ENCODE assay signal across 21 cellular contexts in the genomic region with DNA sequence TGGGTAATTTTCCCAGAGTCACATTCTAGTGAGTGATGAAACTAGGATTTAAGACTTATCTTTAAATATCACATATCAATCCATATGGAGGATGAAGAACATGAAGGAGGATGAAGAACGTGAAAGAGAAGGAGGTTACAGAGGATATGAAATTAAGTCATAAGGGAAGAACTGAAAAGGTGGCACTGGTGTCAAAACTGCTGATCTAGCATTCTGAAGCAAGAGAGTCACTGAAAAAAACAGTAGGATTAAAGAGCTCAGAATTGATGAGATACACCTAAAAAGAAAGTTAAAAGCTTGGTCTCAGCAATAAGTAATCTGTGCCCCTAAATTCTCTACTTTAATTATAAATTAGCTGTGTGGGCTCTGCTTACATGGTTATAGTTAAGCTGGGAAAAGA.
A peak's percentile ranks its signal among the peaks of the same experiment; 100 is the strongest.
DNase-seq lines count a peak whose midpoint lies in the region; ATAC-seq, FAIRE-seq and TF ChIP-seq lines count a peak whose summit lies in the region.
"Had no signal": no experiment of that assay in that cellular context is flagged by ENCODE, and none has a peak within 500 bp of the region (broad histone marks: within the 10 kb centered on the region; RNA-seq: fewer than 3 reads in every experiment).

No MANE protein-coding gene starts in this region.

- no peak overlapping the region for H4K5ac ChIP-seq in H1 (ENCODE audit: insufficient read length, low read depth, low read length)

- no peak overlapping the region for H2AFZ ChIP-seq in H1 (ENCODE audit: low read length)

- no peak overlapping the region for H3K18ac ChIP-seq in H1 (ENCODE audit: extremely low read depth, low read length)

- H3K36me3 ChIP-seq in right atrium auricular region (no peaks in the 10 kb centered on the region), H1 (ENCODE audit: control insufficient read depth in 2 of 4, insufficient read depth in 4 of 4, low read length in 3 of 4) (no peaks in the 10 kb centered on the region)

- H3K27me3 ChIP-seq in right atrium auricular region (no peaks in the 10 kb centered on the region), H1 (replicated peaks in 1 of 4; ENCODE audit: control insufficient read depth in 3 of 4, extremely low read depth in 1 of 4, insufficient read depth in 3 of 4, low read length in 3 of 4) (no peaks in the 10 kb centered on the region)

- H3K9ac ChIP-seq in H1 (replicated peaks in 1 of 4; ENCODE audit: extremely low read depth in 1 of 4, low read depth in 3 of 4, low read length in 3 of 4) = no peak overlapping the region

- H4K91ac ChIP-seq in H1 (replicated peaks; ENCODE audit: insufficient read length, low read length) = no peak overlapping the region

- H3K4me2 ChIP-seq in H1 (ENCODE audit: insufficient read depth in 1 of 2, low read depth in 2 of 2, low read length in 2 of 2) = no peak overlapping the region

- WGBS in H1 (ENCODE audit: extremely low coverage in 1 of 2, insufficient coverage in 1 of 2, insufficient read length in 1 of 2, insufficient replicate concordance in 2 of 2, low coverage in 1 of 2, low lambda C conversion rate in 2 of 2, missing lambda C conversion rate in 1 of 2), 2 experiments = 100% methylated on average over 1 of the region's 1 CpG; no CpG with 5 or more reads in 1 of the 2 experiments

- no peaks in the 10 kb centered on the region for H4K20me1 ChIP-seq in H1 (replicated peaks in 1 of 2; ENCODE audit: control insufficient read depth in 1 of 2, insufficient read depth in 2 of 2, low read length in 2 of 2)

- no peaks in the 10 kb centered on the region for H3K79me2 ChIP-seq in H1 (ENCODE audit: control insufficient read depth in 1 of 2, insufficient read depth in 2 of 2, low read length in 2 of 2)

- intact Hi-C loops in Right ventricle myocardium superior (cut with DNase I) = no loop called here

- no peak overlapping the region for H2BK12ac ChIP-seq in H1 (ENCODE audit: low read depth, low read length)

- POLR2A ChIA-PET in H1 (lab: Charles Lee; ENCODE audit: partially characterized antibody) = no interaction called here

- no peak overlapping the region for H2BK20ac ChIP-seq in H1 (ENCODE audit: low read length)

- H2BK120ac ChIP-seq in H1 (replicated peaks; ENCODE audit: low read depth, low read length) = no peak overlapping the region

- TF ChIP-seq CTCF in right atrium auricular region (IDR thresholded peaks at IDR 0.05) (no peak), H1 (IDR thresholded peaks at IDR 0.05; ENCODE audit: control extremely low read depth in 1 of 3, insufficient read depth in 1 of 3, low read depth in 1 of 3, low read length in 3 of 3) (no peak)

- no peak for TF ChIP-seq POLR2A in H1 (IDR thresholded peaks at IDR 0.05; ENCODE audit: control extremely low read depth in 1 of 2, low read depth in 2 of 2, low read length in 2 of 2)

- H3K27ac ChIP-seq in right atrium auricular region (peak overlapping the region; percentile 26 to 42), H1 (ENCODE audit: low read depth, low read length) (no peak overlapping the region)
- H3K27ac ChIP-seq: SK-N-MC had no signal

- no peak for FAIRE-seq in H1 (lab: Jason Lieb, UNC)
- FAIRE-seq: H54 had no signal

- H3K14ac ChIP-seq in H1 (ENCODE audit: insufficient read length) = no peak overlapping the region

- H3K4me3 ChIP-seq in right atrium auricular region (no peak overlapping the region), H1 (ENCODE audit: extremely low read depth in 1 of 4, insufficient read depth in 2 of 4, low read depth in 3 of 4, low read length in 4 of 4) (no peak overlapping the region)
- H3K4me3 ChIP-seq: SK-N-MC had no signal

- H3K23me2 ChIP-seq in H1 (ENCODE audit: low read depth, low read length) = no peaks in the 10 kb centered on the region

- H3K4ac ChIP-seq in H1 (replicated peaks; ENCODE audit: insufficient read length, low read depth, low read length) = no peak overlapping the region

- H2AK5ac ChIP-seq in H1 (ENCODE audit: low read depth, low read length) = no peak overlapping the region

- H2BK15ac ChIP-seq in H1 (ENCODE audit: low read length) = no peak overlapping the region

- TF ChIP-seq EP300 in H1 (IDR thresholded peaks at IDR 0.05; ENCODE audit: borderline replicate concordance in 1 of 2, low read depth in 2 of 2, low read length in 2 of 2) = no peak

- no peaks in the 10 kb centered on the region for H3K9me3 ChIP-seq in right atrium auricular region
- peaks cover 8 to 9% of the 10 kb centered on the region in 2 experiments for H3K9me3 ChIP-seq in H1 (ENCODE audit: insufficient read depth in 2 of 2, low read depth in 1 of 2, low read length in 1 of 2)

- ATAC-seq in Right ventricle myocardium superior (ENCODE audit: poor library complexity) = no peak

- H3K79me1 ChIP-seq in H1 (ENCODE audit: low read depth, low read length) = no peaks in the 10 kb centered on the region

- no peak overlapping the region for H3K56ac ChIP-seq in H1 (replicated peaks; ENCODE audit: insufficient read length, low read depth, low read length)

- H3K4me1 ChIP-seq in right atrium auricular region = peaks cover 0 to 15% of the 10 kb centered on the region in 2 donors
- peaks cover 0 to 3% (median 0%) of the 10 kb centered on the region in 4 experiments; a peak in 2 of 7 replicates for H3K4me1 ChIP-seq in H1 (replicated peaks in 1 of 4; ENCODE audit: control insufficient read depth in 3 of 4, insufficient read depth in 4 of 4, low read length in 3 of 4)

- H4K8ac ChIP-seq in H1 (ENCODE audit: extremely low read depth, insufficient read depth, low read length) = no peak overlapping the region

- no peak for TF ChIP-seq RAD21 in H1 (IDR thresholded peaks at IDR 0.05 in 1 of 2, conservative IDR thresholded peaks at IDR 0.05 in 1 of 2; ENCODE audit: low read depth in 2 of 2, low read length in 2 of 2)

- CTCF ChIA-PET in H1 (lab: Charles Lee; ENCODE audit: partially characterized antibody) = interaction anchor here (0.6 kb wide), 1 partner anchor 10 kb away, joined by 3 read pairs; no protein-coding TSS in a partner anchor

- no peak overlapping the region for H2BK5ac ChIP-seq in H1 (ENCODE audit: low read depth, low read length)

- no peak overlapping the region for H3K23ac ChIP-seq in H1 (ENCODE audit: insufficient read length)

- no peak for DNase-seq in right atrium auricular region (ENCODE audit: low spot score)
- no peak for DNase-seq in Right ventricle myocardium superior
- DNase-seq in RPMI8226 = peak; percentile 32
- no peak for DNase-seq in H1 (ENCODE audit: low read depth in 1 of 2, low spot score in 2 of 2)
- DNase-seq in stimulated activated CD4-positive, alpha-beta T cell treated with anti-CD3 and anti-CD28 coated beads, Interleukin-4, amount 100 ng/mL, for 1 hour = no peak
- DNase-seq in T-helper 1 cell = no peak
- no peak for DNase-seq in Ammon's horn (ENCODE audit: low spot score)
- DNase-seq: ACHN, DMS153, DND-41, Karpas-422, MV-4-11, NCI-H1105, NCI-H1436 treated with DMSO at 0.1 percent for 48 hours, NCI-H2029, NCI-H446, NCI-H524 treated with DMSO at 0.1 percent for 48 hours, NCI-H774, SIG-M5 had no signal

TF ChIP-seq in H1, 55 proteins besides CTCF, POLR2A, EP300 and RAD21:
- TF ChIP-seq YY1 (IDR thresholded peaks at IDR 0.05; ENCODE audit: low read depth, low read length) (no peak), KDM4A (IDR thresholded peaks at IDR 0.05; ENCODE audit: low read depth, low read length, severe bottlenecking) (no peak), TCF12 (IDR thresholded peaks at IDR 0.05; ENCODE audit: low read depth, low read length) (no peak), SIN3A (conservative IDR thresholded peaks at IDR 0.05 in 1 of 2, IDR thresholded peaks at IDR 0.05 in 1 of 2; ENCODE audit: low read depth in 1 of 2, low read length in 2 of 2) (no peak), ZNF274 (IDR thresholded peaks at IDR 0.05; ENCODE audit: borderline replicate concordance, extremely low read depth, low read length) (no peak), MAFK (IDR thresholded peaks at IDR 0.05; ENCODE audit: low read depth, low read length) (peak; percentile 48), CBX8 (IDR thresholded peaks at IDR 0.05; ENCODE audit: borderline replicate concordance, low read depth, low read length) (no peak), ASH2L (IDR thresholded peaks at IDR 0.05; ENCODE audit: low read length) (no peak), NRF1 (IDR thresholded peaks at IDR 0.05; ENCODE audit: low read depth, low read length) (no peak)
